ENCODE assay signal across 8 cellular contexts in genomic region chr7:75727881-75728592, GRCh38. TPM values are rescaled to one million over a fixed set of nuclear protein-coding genes. Genes with fewer than 3 reads are reported as not detected.
A peak's percentile ranks its signal among the peaks of the same experiment; 100 is the strongest.
DNase-seq lines count a peak whose midpoint lies in the region; ATAC-seq and TF ChIP-seq lines count a peak whose summit lies in the region.

No MANE protein-coding gene starts in this region.

- H3K27me3 ChIP-seq in body of pancreas: no peaks in the 10 kb centered on the region
- H3K27me3 ChIP-seq in mucosa of rectum (ENCODE audit: control insufficient read depth in 2 of 2, insufficient read depth in 2 of 2, low read length in 2 of 2): no peaks in the 10 kb centered on the region
- H3K27me3 ChIP-seq in adrenal gland: no peaks in the 10 kb centered on the region

- no peaks in the 10 kb centered on the region for H3K36me3 ChIP-seq in body of pancreas (replicated peaks in 1 of 2; ENCODE audit: insufficient read depth in 1 of 2, low read depth in 2 of 2)
- no peaks in the 10 kb centered on the region for H3K36me3 ChIP-seq in mucosa of rectum (ENCODE audit: control insufficient read depth in 2 of 2, insufficient read depth in 2 of 2, low read length in 2 of 2)
- no peaks in the 10 kb centered on the region for H3K36me3 ChIP-seq in adrenal gland (replicated peaks in 1 of 2)

- DNase-seq in NCI-H2196 treated with DMSO at 0.1 percent for 48 hours (lab: John Stamatoyannopoulos, UW; ENCODE audit: unreplicated experiment): peak; percentile 30
- DNase-seq in body of pancreas: peak; percentile 37 to 80 (median 56)
- DNase-seq in adrenal gland: no peak

- intact Hi-C loops in body of pancreas (cut with DNase I) (loop anchor here (5.0 kb wide), 1 partner anchor 99 kb away; no protein-coding TSS in a partner anchor), adrenal gland (cut with DNase I) (no loop called here)

- peak; percentile 62 for ATAC-seq in body of pancreas
- no peak for ATAC-seq in HG03469 (IDR thresholded peaks at IDR 0.05; ENCODE audit: unreplicated experiment)
- ATAC-seq in HG02571 (IDR thresholded peaks at IDR 0.05; ENCODE audit: unreplicated experiment): no peak
- ATAC-seq in HG02759 (IDR thresholded peaks at IDR 0.05; ENCODE audit: unreplicated experiment): no peak

- TF ChIP-seq POLR2A in body of pancreas (IDR thresholded peaks at IDR 0.05) (no peak), adrenal gland (IDR thresholded peaks at IDR 0.05) (no peak)

- WGBS in body of pancreas, 2 donors: 52 to 58% methylated on average over 8 of the region's 8 CpGs
- 69 to 87% (median 74%) methylated on average over 4 to 8 of the region's 8 CpGs for WGBS in adrenal gland, 4 donors

- H3K9ac ChIP-seq in mucosa of rectum (ENCODE audit: low read depth in 1 of 2, low read length in 2 of 2): peak overlapping the region in 1 of 2 donors; percentile 5

- TF ChIP-seq CTCF in GM12875 (IDR thresholded peaks at IDR 0.05; ENCODE audit: borderline replicate concordance, insufficient read depth, low read depth, low read length) (no peak), body of pancreas (IDR thresholded peaks at IDR 0.05) (no peak), adrenal gland (IDR thresholded peaks at IDR 0.05) (no peak)

- H3K9me3 ChIP-seq in body of pancreas (no peaks in the 10 kb centered on the region), mucosa of rectum (ENCODE audit: control insufficient read depth in 2 of 2, low read length in 2 of 2) (no peaks in the 10 kb centered on the region), adrenal gland (replicated peaks in 1 of 3) (no peaks in the 10 kb centered on the region)

- peak overlapping the region; percentile 5 for H3K4me3 ChIP-seq in GM12875 (ENCODE audit: low read depth, low read length)
- no peak overlapping the region for H3K4me3 ChIP-seq in body of pancreas
- peak overlapping the region in 1 of 2 donors; percentile 52 for H3K4me3 ChIP-seq in mucosa of rectum (ENCODE audit: low read length in 2 of 2)
- H3K4me3 ChIP-seq in adrenal gland: no peak overlapping the region

- H3K4me1 ChIP-seq in body of pancreas: peaks cover 5% of the 10 kb centered on the region
- H3K4me1 ChIP-seq in mucosa of rectum (ENCODE audit: control insufficient read depth in 2 of 2, insufficient read depth in 2 of 2, low read length in 2 of 2): peaks cover 11 to 13% of the 10 kb centered on the region in 2 donors
- peaks cover 1 to 4% of the 10 kb centered on the region in 2 donors for H3K4me1 ChIP-seq in adrenal gland (replicated peaks in 1 of 2)

- H3K27ac ChIP-seq in body of pancreas: peak overlapping the region in 2 of 4 donors; percentile 27 to 45
- H3K27ac ChIP-seq in mucosa of rectum (ENCODE audit: low read depth in 2 of 2, low read length in 2 of 2): peak overlapping the region; percentile 69 to 74
- H3K27ac ChIP-seq in adrenal gland: peak overlapping the region in 1 of 5 donors; percentile 17

RNA-seq across cellular contexts. Expression of gene HIP1, which starts 10.7 kb away (rescaled TPM):
- total RNA-seq in body of pancreas (10 to 100 TPM in 1 of 2 donors, 1 to 10 TPM in 1; 8.3 to 14.5 TPM), adrenal gland (10 to 100 TPM; 24.3 to 48.9 (median 34.0) TPM)
- 10 to 100 TPM in 1 of 3 donors, 1 to 10 TPM in 2; 5.9 to 18.2 (median 9.7) TPM for polyA plus RNA-seq in adrenal gland

RNA-seq across cellular contexts. Expression of gene CCL26, which starts 44.0 kb away (rescaled TPM):
- total RNA-seq in body of pancreas (not detected), adrenal gland (1 to 10 TPM in 4 of 8 donors, under 1 TPM in 1, not detected in 3; 0.96 to 1.7 (median 1.4) TPM)
- polyA plus RNA-seq in adrenal gland: 1 to 10 TPM; 1.2 to 9.5 (median 5.2) TPM

Comparison
In these comparisons a context has a peak if more than half of its experiments do, and no peak if none do; other contexts are left out.
1. DNase-seq: peak in NCI-H2196 treated with DMSO at 0.1 percent for 48 hours (single experiment) and body of pancreas (4 of 4); none in adrenal gland (0 of 7).